ENCODE assay signal across 16 cellular contexts in genomic region chr12:120719496-120720233, GRCh38. TPM values are rescaled to one million over a fixed set of nuclear protein-coding genes. Genes with fewer than 3 reads are reported as not detected.
DNase-seq lines count a peak whose midpoint lies in the region; TF ChIP-seq lines count a peak whose summit lies in the region.
"Had no signal": no experiment of that assay in that cellular context is flagged by ENCODE, and none has a peak within 500 bp of the region (broad histone marks: within the 10 kb centered on the region; RNA-seq: fewer than 3 reads in every experiment).

No MANE protein-coding gene starts in this region.

- no peaks in the 10 kb centered on the region for H3K27me3 ChIP-seq in mammary epithelial cell (ENCODE audit: insufficient read depth, low read length)
- no peaks in the 10 kb centered on the region for H3K27me3 ChIP-seq in liver (ENCODE audit: control insufficient read depth in 4 of 4, insufficient read depth in 4 of 4, low read length in 3 of 4)
- H3K27me3 ChIP-seq in vagina: no peaks in the 10 kb centered on the region

- H3K27ac ChIP-seq in mammary epithelial cell (ENCODE audit: insufficient read depth, low read depth, low read length): no peak overlapping the region
- H3K27ac ChIP-seq in angular gyrus (ENCODE audit: low read depth, low read length): peak overlapping the region; percentile 26
- H3K27ac ChIP-seq in liver (ENCODE audit: low read depth in 1 of 2, low read length in 2 of 2): peak overlapping the region; percentile 64 to 65
- H3K27ac ChIP-seq in vagina: peak overlapping the region; percentile 72
- H3K27ac ChIP-seq: epithelial cell of prostate, thoracic aorta had no signal

- H3K4me1 ChIP-seq in mammary epithelial cell (ENCODE audit: insufficient read depth, low read length) (peaks cover 3% of the 10 kb centered on the region), liver (ENCODE audit: control insufficient read depth in 4 of 4, insufficient read depth in 4 of 4, low read length in 3 of 4) (peaks cover 6 to 47% (median 34%) of the 10 kb centered on the region in 4 donors), vagina (peaks cover 11% of the 10 kb centered on the region)

- no peak overlapping the region for H3K4me3 Mint-ChIP-seq in MCF 10A (ENCODE audit: unreplicated experiment)
- H3K4me3 Mint-ChIP-seq: T-cell had no signal

- TF ChIP-seq RAD21 in liver (IDR thresholded peaks at IDR 0.05): no peak

- 89% methylated on average over 11 of the region's 11 CpGs for WGBS in mammary epithelial cell (ENCODE audit: low coverage, missing lambda C conversion rate)
- 33% methylated on average over 11 of the region's 11 CpGs for WGBS in liver

- DNase-seq in MCF 10A (ENCODE audit: unreplicated experiment) (no peak), mammary epithelial cell (no peak), vagina (ENCODE audit: extremely low spot score in 2 of 2) (no peak), kidney tubule cell (ENCODE audit: low spot score) (no peak), NCI-H446 (lab: John Stamatoyannopoulos, UW) (no peak), NCI-H146 (lab: John Stamatoyannopoulos, UW) (no peak)
- DNase-seq: activated CD4-positive, alpha-beta T cell treated with anti-CD3 and anti-CD28 coated beads, Interleukin-2, amount 50 U/mL, for 1 hour; DMS53; NCI-H1092 treated with DMSO at 0.1 percent for 48 hours; NCI-H510A; T-cell had no signal

- no peak for TF ChIP-seq CTCF in MCF 10A (IDR thresholded peaks at IDR 0.05; ENCODE audit: unreplicated experiment)
- no peak for TF ChIP-seq CTCF in mammary epithelial cell (conservative IDR thresholded peaks at IDR 0.05 in 1 of 2, IDR thresholded peaks at IDR 0.05 in 1 of 2; ENCODE audit: extremely low read depth in 1 of 2, insufficient read depth in 1 of 2, low read depth in 1 of 2, low read length in 2 of 2)
- TF ChIP-seq CTCF in liver (IDR thresholded peaks at IDR 0.05; ENCODE audit: low read depth, low read length, missing input control): no peak
- no peak for TF ChIP-seq CTCF in vagina (IDR thresholded peaks at IDR 0.05)

- peaks cover 32% of the 10 kb centered on the region for H3K36me3 ChIP-seq in mammary epithelial cell (ENCODE audit: insufficient read depth, low read length)
- peaks cover 3 to 32% (median 21%) of the 10 kb centered on the region in 4 donors for H3K36me3 ChIP-seq in liver (ENCODE audit: control insufficient read depth in 4 of 4, insufficient read depth in 3 of 4, low read depth in 1 of 4, low read length in 3 of 4)
- peaks cover 0 to 68% of the 10 kb centered on the region in 2 donors for H3K36me3 ChIP-seq in vagina

- in situ Hi-C loops in mammary epithelial cell (cut with MboI; ENCODE audit: low sequenced_read_pairs in 2 of 2): loop anchor here (10.0 kb wide), 2 partner anchors 135 to 395 kb away; partner anchors contain the start of genes PLA2G1B (in 1 of the 2) and POP5 (in 1 of the 2)

- H3K79me2 ChIP-seq in mammary epithelial cell (ENCODE audit: insufficient read depth, low read length): peaks cover 3% of the 10 kb centered on the region

- no peak overlapping the region for H2AFZ ChIP-seq in mammary epithelial cell (ENCODE audit: low read depth, low read length)

- dilution Hi-C loops in mammary epithelial cell (cut with HindIII; ENCODE audit: low sequenced_read_pairs): loop anchor here (10.0 kb wide), 3 partner anchors 65 to 285 kb away; no protein-coding TSS in a partner anchor

- peaks cover 85% of the 10 kb centered on the region for H3K36me3 Mint-ChIP-seq in MCF 10A (ENCODE audit: insufficient read depth, unreplicated experiment)

- POLR2A ChIA-PET in MCF 10A (lab: Yijun Ruan, JAX): interaction anchor here (0.8 to 1.8 kb wide), 3 partner anchors 9 to 138 kb away, joined by 3 to 17 read pairs (median 3); partner anchors contain the start of genes POP5 and UNC119B

- H3K27ac Mint-ChIP-seq in MCF 10A (ENCODE audit: low read depth, unreplicated experiment): peak overlapping the region; percentile 91
- H3K27ac Mint-ChIP-seq: activated T-helper 2 cell treated with anti-CD3 and anti-CD28 coated beads, Interferon-gamma antibody, Interleukin-2, Interleukin-4, amounts not matched to agents 10 μg/mL and 5 μg/mL and 100 μg/mL, durations not matched to agents 14 hours and 24 hours and 36 hours; T-cell had no signal

- CTCF ChIA-PET in MCF 10A (lab: Yijun Ruan, JAX) (interaction anchor here (1.0 to 1.9 kb wide), 5 partner anchors 8 to 137 kb away, joined by 3 to 6 read pairs (median 5); partner anchors contain the start of gene UNC119B), mammary epithelial cell (lab: Charles Lee; ENCODE audit: low non-redundant PET) (no interaction called here)

- H3K4me1 Mint-ChIP-seq in MCF 10A (ENCODE audit: insufficient read depth, unreplicated experiment): peaks cover 16% of the 10 kb centered on the region

- H3K4me2 ChIP-seq in mammary epithelial cell (ENCODE audit: insufficient read depth, low read depth, low read length): no peak overlapping the region

- H3K4me3 ChIP-seq in mammary epithelial cell (replicated peaks in 1 of 3; ENCODE audit: insufficient read depth in 1 of 3, low read depth in 2 of 3, low read length in 3 of 3) (no peak overlapping the region), liver (ENCODE audit: low read depth in 1 of 3, low read length in 3 of 3) (no peak overlapping the region), vagina (no peak overlapping the region)
- H3K4me3 ChIP-seq: thoracic aorta had no signal

- no peaks in the 10 kb centered on the region for H3K9me3 Mint-ChIP-seq in MCF 10A (ENCODE audit: unreplicated experiment)
- H3K9me3 Mint-ChIP-seq: activated T-helper 2 cell treated with anti-CD3 and anti-CD28 coated beads, Interferon-gamma antibody, Interleukin-2, Interleukin-4, amounts not matched to agents 10 μg/mL and 5 μg/mL and 100 μg/mL, durations not matched to agents 14 hours and 24 hours and 36 hours; T-cell had no signal

- intact Hi-C loops in MCF 10A (cut with micrococcal nuclease): no loop called here
- intact Hi-C loops in mammary epithelial cell (cut with micrococcal nuclease): no loop called here
- intact Hi-C loops in vagina (cut with DNase I): no loop called here

- no peaks in the 10 kb centered on the region for H4K20me1 ChIP-seq in mammary epithelial cell (ENCODE audit: insufficient read depth, low read length)

- no peak overlapping the region for H3K9ac ChIP-seq in mammary epithelial cell (ENCODE audit: insufficient read depth, low read length)
- H3K9ac ChIP-seq in liver (ENCODE audit: low read depth in 1 of 2, low read length in 2 of 2): no peak overlapping the region

- H3K27me3 Mint-ChIP-seq in MCF 10A (ENCODE audit: insufficient read depth, unreplicated experiment): no peaks in the 10 kb centered on the region
- H3K27me3 Mint-ChIP-seq: T-cell had no signal

- BruUV-seq in MCF 10A (replicated peaks; lab: Mats Ljungman, UMichigan): no TSS peak
- BruUV-seq in mammary epithelial cell (replicated peaks; lab: Mats Ljungman, UMichigan): no TSS peak

- no peak for TF ChIP-seq POLR2A in vagina (IDR thresholded peaks at IDR 0.05)

- H3K9me3 ChIP-seq in mammary epithelial cell (replicated peaks; ENCODE audit: insufficient read depth, low read length) (no peaks in the 10 kb centered on the region), liver (ENCODE audit: control insufficient read depth in 4 of 4, low read length in 3 of 4) (no peaks in the 10 kb centered on the region), vagina (no peaks in the 10 kb centered on the region)
- H3K9me3 ChIP-seq: thoracic aorta had no signal

TF ChIP-seq in liver, 16 proteins besides CTCF, POLR2A, EP300 and RAD21 (continues in another document):
- TF ChIP-seq ATF3 (IDR thresholded peaks at IDR 0.05) (no peak), REST (IDR thresholded peaks at IDR 0.05) (peak; percentile 18)

RNA-seq across cellular contexts. Expression of gene ACADS, which starts 6.0 kb away (rescaled TPM):
- total RNA-seq in MCF 10A (2022): 1.9 and 2.1 TPM in 2 replicates
- 1 to 10 TPM; 1.0 to 3.7 TPM for total RNA-seq in mammary epithelial cell
- 1.3 TPM for polyA plus RNA-seq in mammary epithelial cell
- polyA minus RNA-seq in mammary epithelial cell: not detected
- total RNA-seq in liver: 100 to 1,000 TPM in 1 of 2 donors, 10 to 100 TPM in 1; 54.2 to 152 TPM
- polyA plus RNA-seq in liver: 100 to 1,000 TPM; 102 to 162 TPM
- 21.4 TPM for total RNA-seq in vagina

RNA-seq across cellular contexts. Expression of gene UNC119B, which starts 9.4 kb away (rescaled TPM):
- total RNA-seq in MCF 10A (2022) (31.0 and 34.7 TPM in 2 replicates), mammary epithelial cell (10 to 100 TPM; 28.0 to 33.3 TPM), liver (10 to 100 TPM; 16.8 to 24.8 TPM), vagina (16.0 TPM)
- polyA plus RNA-seq in mammary epithelial cell (25.3 TPM), liver (1 to 10 TPM; 3.8 to 6.8 TPM)
- polyA minus RNA-seq in mammary epithelial cell: 31.7 TPM

RNA-seq across cellular contexts. Expression of gene MLEC, which starts 32.7 kb away (rescaled TPM):
- total RNA-seq in MCF 10A (2022): 107 and 144 TPM in 2 replicates
- 100 to 1,000 TPM in 1 of 2 donors, 10 to 100 TPM in 1; 64.7 to 114 TPM for total RNA-seq in mammary epithelial cell
- polyA plus RNA-seq in mammary epithelial cell: 37.1 TPM
- polyA minus RNA-seq in mammary epithelial cell: 150 TPM
- total RNA-seq in liver: 100 to 1,000 TPM in 1 of 2 donors, 10 to 100 TPM in 1; 61.4 to 170 TPM
- 100 to 1,000 TPM in 1 of 2 donors, 10 to 100 TPM in 1; 96.3 to 134 TPM for polyA plus RNA-seq in liver
- 33.1 TPM for total RNA-seq in vagina
